Comparison of ENCODE assay signal across 7 cellular contexts in the genomic region with DNA sequence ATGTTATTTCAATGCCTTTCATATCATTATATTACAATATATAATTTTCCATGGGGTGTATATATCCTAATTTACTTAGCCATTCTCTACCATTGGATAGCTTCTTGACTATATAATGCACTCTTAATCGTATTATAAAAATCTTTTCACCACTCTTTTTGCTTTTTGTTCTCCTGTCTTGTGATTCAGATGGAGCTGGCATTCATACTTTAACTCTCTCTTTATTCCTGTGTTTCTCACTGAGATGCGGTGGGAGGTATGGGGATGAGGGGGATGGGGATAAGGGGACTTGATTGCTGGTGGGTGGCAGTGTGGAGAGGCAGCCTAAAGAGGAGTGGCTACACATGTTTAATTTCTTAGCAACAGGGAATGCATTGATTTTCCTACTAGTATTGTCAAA.
"Had no signal": no experiment of that assay in that cellular context is flagged by ENCODE, and none has a peak within 500 bp of the region (broad histone marks: within the 10 kb centered on the region; RNA-seq: fewer than 3 reads in every experiment).

No MANE protein-coding gene starts in this region.

- DNase-seq: GM23248, GOT3, H9, HCEC 1CT, HFFc6 had no signal

- H3K4me3 Mint-ChIP-seq: GM23338, H9, HFFc6 had no signal

- ATAC-seq: GM23338, HCT116 had no signal

- H3K4me3 ChIP-seq: GM23248, GM23338 had no signal

- H3K27ac ChIP-seq: GM23248 had no signal

- H3K4me2 ChIP-seq: GM23338 had no signal

- H2AFZ ChIP-seq: GM23248, GM23338 had no signal

- H3K9me3 Mint-ChIP-seq: GM23338, H9 had no signal

- H3K27ac Mint-ChIP-seq: GM23338, H9, HFFc6 had no signal

- H3K9ac ChIP-seq: GM23248 had no signal
